Comparison of ENCODE assay signal across 11 cellular contexts in the genomic region with DNA sequence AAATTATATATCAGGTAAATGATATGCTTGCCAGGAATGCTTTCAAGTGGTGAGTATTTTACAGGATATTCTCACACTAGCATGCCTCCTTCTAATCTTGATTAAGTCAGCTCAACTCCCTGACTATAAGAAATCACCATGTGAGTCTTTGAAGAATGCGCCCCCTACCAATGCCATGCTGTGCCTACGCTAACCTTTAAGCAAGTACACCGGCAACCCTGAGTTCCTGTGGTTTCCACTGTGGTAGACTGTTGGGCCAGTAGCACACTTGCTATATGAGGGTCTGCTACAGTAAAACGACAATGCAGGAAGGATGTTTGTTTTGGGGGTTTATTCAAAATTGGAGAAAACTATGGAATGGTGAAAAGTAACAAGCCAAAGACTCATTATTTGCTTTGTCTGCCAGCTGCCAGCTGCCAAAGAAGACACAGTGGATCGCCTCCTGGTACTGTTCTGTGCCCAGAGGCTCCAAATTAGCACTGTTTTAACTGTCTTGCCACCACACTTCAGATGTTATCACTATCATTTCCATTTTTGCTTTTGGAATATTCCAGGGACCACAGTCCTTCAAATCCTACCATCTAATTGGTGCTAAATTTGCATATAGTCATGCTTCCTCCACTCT.
DNase-seq lines count a peak whose midpoint lies in the region; ATAC-seq and TF ChIP-seq lines count a peak whose summit lies in the region.
"Had no signal": no experiment of that assay in that cellular context is flagged by ENCODE, and none has a peak within 500 bp of the region (broad histone marks: within the 10 kb centered on the region; RNA-seq: fewer than 3 reads in every experiment).

No MANE protein-coding gene starts in this region.

- DNase-seq in GM12865 (ENCODE audit: low read depth) (peak; percentile 69), Peyer's patch (peak in 2 of 3 donors; percentile 32 to 60), kidney tubule cell (ENCODE audit: low spot score) (peak; percentile 2), DMS153 (lab: John Stamatoyannopoulos, UW) (no peak), SIG-M5 treated with dmso at 0.1 percent for 504 hours (lab: John Stamatoyannopoulos, UW; ENCODE audit: unreplicated experiment) (no peak), retina (no peak)
- DNase-seq: MG63, T-helper 1 cell had no signal

- TF ChIP-seq POLR2A in Peyer's patch (IDR thresholded peaks at IDR 0.05) = no peak

- H3K9me3 ChIP-seq in Peyer's patch = no peaks in the 10 kb centered on the region
- H3K9me3 ChIP-seq: MG63 had no signal

- ATAC-seq in HG02610 (IDR thresholded peaks at IDR 0.05; ENCODE audit: unreplicated experiment) (peak; percentile 50), HG02938 (IDR thresholded peaks at IDR 0.05; ENCODE audit: unreplicated experiment) (no peak)

- no peaks in the 10 kb centered on the region for H3K4me1 ChIP-seq in Peyer's patch
- H3K4me1 ChIP-seq: parathyroid adenoma had no signal

- no peaks in the 10 kb centered on the region for H3K36me3 ChIP-seq in Peyer's patch
- H3K36me3 ChIP-seq: MG63 had no signal

- H3K4me3 ChIP-seq in GM12865 (ENCODE audit: low read depth, low read length) (no peak overlapping the region), Peyer's patch (no peak overlapping the region)
- H3K4me3 ChIP-seq: MG63 had no signal

- H3K27me3 ChIP-seq in Peyer's patch = no peaks in the 10 kb centered on the region
- H3K27me3 ChIP-seq: MG63 had no signal

- H3K27ac ChIP-seq in Peyer's patch = no peak overlapping the region
- H3K27ac ChIP-seq: parathyroid adenoma had no signal

- TF ChIP-seq CTCF in GM12865 (IDR thresholded peaks at IDR 0.05; ENCODE audit: insufficient read depth, low read depth, low read length, missing control alignments) (no peak), Peyer's patch (IDR thresholded peaks at IDR 0.05) (no peak)

Comparison
In these comparisons a context has a peak if more than half of its experiments do, and no peak if none do; other contexts are left out.
1. DNase-seq: peak in GM12865 (single experiment), Peyer's patch (2 of 3) and kidney tubule cell (single experiment); none in DMS153 (single experiment), SIG-M5 treated with dmso at 0.1 percent for 504 hours (single experiment) and retina (single experiment).